1 cellular context compared by ENCODE assay signal in the genomic region with DNA sequence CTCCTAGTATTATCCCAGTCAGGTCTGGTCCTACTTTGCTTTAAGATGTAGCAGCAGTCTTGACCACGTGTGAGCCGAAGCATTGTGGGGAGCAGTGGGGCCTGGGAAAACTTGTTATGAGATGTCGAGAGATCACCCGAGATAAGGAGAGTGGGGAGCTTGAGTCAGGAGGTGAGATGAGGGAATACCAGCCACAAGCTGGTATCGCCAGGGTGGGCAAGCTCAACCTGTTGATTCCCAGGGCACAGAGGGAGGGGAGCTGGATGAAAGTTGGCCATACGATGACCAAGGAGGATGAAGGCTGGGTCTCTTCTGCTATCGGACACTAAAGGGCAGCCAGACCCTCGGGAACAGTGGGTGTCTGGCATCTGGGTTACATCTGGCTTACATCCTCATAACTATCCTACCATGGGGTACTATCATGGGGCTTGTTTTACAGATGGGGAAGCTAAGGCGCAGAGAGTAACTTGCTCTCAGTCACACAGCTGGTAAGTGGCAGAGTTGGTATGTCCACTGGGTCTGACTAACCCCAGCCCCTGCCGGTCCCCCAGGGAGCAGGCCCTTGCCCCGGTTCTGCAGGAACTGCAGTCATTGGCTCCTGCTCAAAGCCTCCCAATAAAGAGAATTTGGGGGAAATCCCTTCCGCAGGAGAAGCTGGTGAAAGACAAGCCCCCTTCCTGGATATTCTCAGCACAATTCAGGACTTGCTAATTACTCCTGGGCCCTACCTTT.
TF ChIP-seq lines count a peak whose summit lies in the region.

No MANE protein-coding gene starts in this region.

TF ChIP-seq in HepG2, 621 proteins besides CTCF, POLR2A, EP300 and RAD21:
- TF ChIP-seq PAX8 (CRISPR knock-in tag; IDR thresholded peaks at IDR 0.05; ENCODE audit: borderline replicate concordance) = 0 out of 2 replicates have a peak, but pooled peaks have one; percentile 22
- TF ChIP-seq ZFAT (CRISPR knock-in tag; conservative IDR thresholded peaks at IDR 0.05) = no peak
